18 cellular contexts compared by ENCODE assay signal in the genomic region with DNA sequence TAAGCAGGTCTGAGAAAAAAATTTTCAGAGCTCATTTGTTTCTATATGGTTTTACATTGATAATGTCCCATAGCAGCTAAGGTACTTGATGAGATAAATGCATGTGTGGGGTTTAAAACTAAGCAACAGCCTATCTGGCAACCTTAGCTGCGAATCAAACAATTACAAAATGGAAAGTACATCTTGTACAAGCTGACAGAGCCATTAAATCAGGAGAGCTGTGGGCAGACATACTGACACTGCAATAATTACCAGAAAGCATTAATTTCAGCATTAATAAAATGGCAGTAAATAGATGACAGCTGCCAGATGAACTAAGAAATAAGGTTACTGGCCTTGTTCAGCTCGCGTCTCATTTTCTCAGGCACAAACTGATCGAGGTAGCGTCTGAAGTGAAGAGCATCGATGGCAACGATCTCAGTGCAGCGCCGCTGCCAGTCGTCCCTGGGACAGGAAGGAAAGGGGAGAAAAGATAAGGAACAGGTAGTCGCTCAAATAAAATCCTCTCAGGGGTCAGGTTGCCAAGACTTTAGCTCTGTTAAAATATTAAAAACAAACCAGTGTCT.
A peak's percentile ranks its signal among the peaks of the same experiment; 100 is the strongest.
DNase-seq lines count a peak whose midpoint lies in the region; ATAC-seq and TF ChIP-seq lines count a peak whose summit lies in the region.
"Had no signal": no experiment of that assay in that cellular context is flagged by ENCODE, and none has a peak within 500 bp of the region (broad histone marks: within the 10 kb centered on the region; RNA-seq: fewer than 3 reads in every experiment).

No MANE protein-coding gene starts in this region.

- no CpG with 5 or more reads among the region's 11 CpGs for WGBS in trophoblast cell (ENCODE audit: extremely low coverage, insufficient coverage, insufficient read length)
- 83 to 93% (median 85%) methylated on average over 11 of the region's 11 CpGs for WGBS in ovary, 3 donors

- H3K9me3 Mint-ChIP-seq in CD14-positive monocyte, result peaks cover 0 to 2% (median 0%) of the 10 kb centered on the region in 7 donors
- H3K9me3 Mint-ChIP-seq: H9, IgD-negative memory B cell had no signal

- peak overlapping the region; percentile 77 for H4K12ac ChIP-seq in trophoblast cell (ENCODE audit: low read depth, low read length)

- TF ChIP-seq POLR2A in ovary (IDR thresholded peaks at IDR 0.05), result no peak

- peak overlapping the region; percentile 99 for H2BK12ac ChIP-seq in trophoblast cell (ENCODE audit: low read length)

- peak overlapping the region; percentile 100 for H4K91ac ChIP-seq in trophoblast cell (ENCODE audit: low read depth, low read length)

- H3K4me3 ChIP-seq in epithelial cell of proximal tubule (ENCODE audit: low read depth, low read length) (peak overlapping the region; percentile 20), trophoblast cell (ENCODE audit: low read depth, low read length) (no peak overlapping the region), ovary (no peak overlapping the region)

- TF ChIP-seq EP300 in ovary (IDR thresholded peaks at IDR 0.05), result no peak

- peaks cover 3 to 8% of the 10 kb centered on the region in 2 experiments for H3K4me1 ChIP-seq in trophoblast cell (ENCODE audit: control insufficient read depth in 1 of 2, insufficient read depth in 2 of 2, low read length in 2 of 2)
- no peaks in the 10 kb centered on the region for H3K4me1 ChIP-seq in ovary (ENCODE audit: insufficient read depth)

- no peaks in the 10 kb centered on the region for H3K27me3 ChIP-seq in trophoblast cell (ENCODE audit: insufficient read depth, low read length)
- H3K27me3 ChIP-seq in ovary, result no peaks in the 10 kb centered on the region

- H3K4me3 Mint-ChIP-seq in CD14-positive monocyte, result no peak overlapping the region
- H3K4me3 Mint-ChIP-seq: H9, IgD-negative memory B cell had no signal

- peaks cover 72 to 76% of the 10 kb centered on the region in 2 donors for H3K36me3 Mint-ChIP-seq in CD14-positive monocyte

- no peak overlapping the region for H3K9ac ChIP-seq in trophoblast cell (ENCODE audit: low read length)

- no peak for ATAC-seq in SK-N-SH treated with all-trans-retinoic acid at 6 μM for 48 hours
- ATAC-seq in GM18502 (IDR thresholded peaks at IDR 0.05; ENCODE audit: poor library complexity, unreplicated experiment), result no peak

- intact Hi-C loops in CD14-positive monocyte (cut with micrococcal nuclease) (no loop called here), ovary (cut with DNase I) (no loop called here)

- no peaks in the 10 kb centered on the region for H3K27me3 Mint-ChIP-seq in CD14-positive monocyte (ENCODE audit: low read depth in 3 of 3)
- H3K27me3 Mint-ChIP-seq: IgD-negative memory B cell had no signal

- H3K18ac ChIP-seq in trophoblast cell (ENCODE audit: low read length), result no peak overlapping the region

- TF ChIP-seq CTCF in epithelial cell of proximal tubule (conservative IDR thresholded peaks at IDR 0.05; ENCODE audit: low read depth, low read length) (no peak), CD14-positive monocyte (IDR thresholded peaks at IDR 0.05) (no peak), ovary (IDR thresholded peaks at IDR 0.05) (no peak)

- H2BK120ac ChIP-seq in trophoblast cell (ENCODE audit: insufficient read depth, low read length, poor library complexity), result peak overlapping the region; percentile 96

- H2AK5ac ChIP-seq in trophoblast cell (ENCODE audit: low read length), result peak overlapping the region; percentile 99

- peak overlapping the region; percentile 96 for H2BK5ac ChIP-seq in trophoblast cell (ENCODE audit: low read depth, low read length, poor library complexity)

- H3K79me1 ChIP-seq in trophoblast cell (ENCODE audit: low read length), result peaks cover 20% of the 10 kb centered on the region

- peak overlapping the region in 1 of 7 donors; percentile 72 for H3K27ac Mint-ChIP-seq in CD14-positive monocyte
- H3K27ac Mint-ChIP-seq: IgD-negative memory B cell had no signal

- no peak overlapping the region for H2AFZ ChIP-seq in trophoblast cell (ENCODE audit: insufficient read depth, low read length, poor library complexity)

- H3K36me3 ChIP-seq in trophoblast cell (ENCODE audit: control insufficient read depth in 1 of 2, insufficient read depth in 2 of 2, low read length in 2 of 2) (peaks cover 3 to 6% of the 10 kb centered on the region in 2 experiments), ovary (no peaks in the 10 kb centered on the region)

- peak; percentile 31 for DNase-seq in Ammon's horn (ENCODE audit: low spot score)
- no peak for DNase-seq in epithelial cell of proximal tubule (ENCODE audit: low read depth)
- no peak for DNase-seq in trophoblast cell
- no peak for DNase-seq in CD14-positive monocyte (ENCODE audit: low spot score)
- DNase-seq in 8988T, result no peak
- DNase-seq in ovary, result no peak
- DNase-seq: COR-L47; DMS153; H9; Kasumi-1; NCI-H1105; NCI-H187; NCI-H526 treated with DMSO at 0.1 percent for 48 hours; NK-92 treated with Interleukin-12 subunit alpha and Interleukin-12 subunit beta, amount 100 ng/mL, for 24 hours; SHP77 had no signal

- H3K4me1 Mint-ChIP-seq in CD14-positive monocyte, result peaks cover 4% of the 10 kb centered on the region
- H3K4me1 Mint-ChIP-seq: IgD-negative memory B cell had no signal

- H3K9me3 ChIP-seq in trophoblast cell (ENCODE audit: insufficient read depth, low read depth, low read length), result no peaks in the 10 kb centered on the region
- no peaks in the 10 kb centered on the region for H3K9me3 ChIP-seq in ovary

- H3K4ac ChIP-seq in trophoblast cell (ENCODE audit: low read depth, low read length), result no peak overlapping the region

- no peak overlapping the region for H3K4me2 ChIP-seq in trophoblast cell (ENCODE audit: low read length)

- peak overlapping the region; percentile 87 for H3K14ac ChIP-seq in trophoblast cell (ENCODE audit: low read length)

- peak overlapping the region; percentile 94 for H4K8ac ChIP-seq in trophoblast cell (ENCODE audit: low read depth, low read length)

- H3K23ac ChIP-seq in trophoblast cell (ENCODE audit: low read length), result no peak overlapping the region

- H3K27ac ChIP-seq in trophoblast cell (ENCODE audit: low read depth, low read length) (peak overlapping the region; percentile 63), ovary (no peak overlapping the region)

- no peaks in the 10 kb centered on the region for H3K79me2 ChIP-seq in trophoblast cell (ENCODE audit: control insufficient read depth, insufficient read depth, low read length, poor library complexity)

TF ChIP-seq in SK-N-SH treated with all-trans-retinoic acid at 6 μM for 48 hours, 23 proteins besides CTCF, POLR2A, EP300 and RAD21:
- TF ChIP-seq TSHZ2 (CRISPR knock-in tag; IDR thresholded peaks at IDR 0.05) (0 out of 2 replicates have a peak, but pooled peaks have one; percentile 11), ISL1 (CRISPR knock-in tag; IDR thresholded peaks at IDR 0.05) (peak; percentile 28; the same call in 1 of the 2 replicates), TCF4 (CRISPR knock-in tag; IDR thresholded peaks at IDR 0.05; ENCODE audit: borderline replicate concordance) (0 out of 2 replicates have a peak, but pooled peaks have one; percentile 23), TOX (CRISPR knock-in tag; IDR thresholded peaks at IDR 0.05; ENCODE audit: borderline replicate concordance) (no peak)
